8 cellular contexts compared by ENCODE assay signal in the genomic region with DNA sequence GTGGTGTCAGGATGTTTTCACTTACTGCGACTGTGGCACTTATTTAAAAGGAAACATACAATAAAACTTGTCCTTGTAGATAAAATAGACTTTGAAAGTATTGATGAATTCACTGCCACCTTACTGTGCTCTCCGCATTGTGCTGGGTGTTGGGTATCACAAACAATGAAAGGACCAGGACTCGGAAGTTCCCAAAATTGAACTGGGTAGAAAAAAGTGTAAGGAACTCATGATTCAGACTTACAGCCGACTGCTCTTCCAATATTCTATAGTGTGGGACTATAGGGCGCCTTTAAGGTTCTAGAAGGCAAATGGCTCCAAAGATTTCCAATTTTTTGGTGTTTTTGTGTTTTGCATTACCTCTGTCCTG. TPM values are rescaled to one million over a fixed set of nuclear protein-coding genes. Genes with fewer than 3 reads are reported as not detected.
DNase-seq lines count a peak whose midpoint lies in the region; ATAC-seq and TF ChIP-seq lines count a peak whose summit lies in the region.

No MANE protein-coding gene starts in this region.

- peaks cover 7% of the 10 kb centered on the region for H3K4me1 Mint-ChIP-seq in T-helper 2 cell treated with Interferon-gamma antibody and Interleukin-4, amounts not matched to agents 5 μg/mL and 100 μg/mL, for 36 hours (ENCODE audit: low read depth)
- peaks cover 9% of the 10 kb centered on the region for H3K4me1 Mint-ChIP-seq in activated naive CD8-positive, alpha-beta T cell (ENCODE audit: low read depth)

- no peak for TF ChIP-seq CTCF in kidney epithelial cell (IDR thresholded peaks at IDR 0.05; ENCODE audit: insufficient read depth, low read length, poor library complexity, severe bottlenecking)
- no peak for TF ChIP-seq CTCF in testis (IDR thresholded peaks at IDR 0.05)

- 20 to 26% methylated on average over 5 of the region's 5 CpGs for WGBS in testis, 2 donors

- H3K4me3 Mint-ChIP-seq in T-helper 2 cell treated with Interferon-gamma antibody and Interleukin-4, amounts not matched to agents 5 μg/mL and 100 μg/mL, for 36 hours: peak overlapping the region; percentile 63
- peak overlapping the region; percentile 83 for H3K4me3 Mint-ChIP-seq in activated naive CD8-positive, alpha-beta T cell

- H3K27ac ChIP-seq in testis: peak overlapping the region; percentile 74 to 81

- no peak for TF ChIP-seq POLR2A in testis (IDR thresholded peaks at IDR 0.05)

- intact Hi-C loops in testis (cut with DNase I; ENCODE audit: low total_unique reads): no loop called here

- H3K4me3 ChIP-seq in kidney epithelial cell (ENCODE audit: low read depth, low read length) (peak overlapping the region; percentile 52), testis (peak overlapping the region; percentile 48 to 71)

- ATAC-seq in HG02623 (IDR thresholded peaks at IDR 0.05; ENCODE audit: unreplicated experiment): no peak

- DNase-seq in T-helper 2 cell treated with Interferon-gamma antibody and Interleukin-4, amounts not matched to agents 5 μg/mL and 100 μg/mL, for 36 hours (ENCODE audit: low spot score): no peak
- DNase-seq in T-helper 2 cell (no peak), kidney epithelial cell (ENCODE audit: low read depth) (no peak), testis (no peak), NCI-H510A (lab: John Stamatoyannopoulos, UW) (no peak), germinal center (ENCODE audit: low spot score) (no peak)

- no peaks in the 10 kb centered on the region for H3K9me3 Mint-ChIP-seq in T-helper 2 cell treated with Interferon-gamma antibody and Interleukin-4, amounts not matched to agents 5 μg/mL and 100 μg/mL, for 36 hours
- H3K9me3 Mint-ChIP-seq in activated naive CD8-positive, alpha-beta T cell (ENCODE audit: low read depth): no peaks in the 10 kb centered on the region

- no peaks in the 10 kb centered on the region for H3K36me3 Mint-ChIP-seq in T-helper 2 cell treated with Interferon-gamma antibody and Interleukin-4, amounts not matched to agents 5 μg/mL and 100 μg/mL, for 36 hours (ENCODE audit: low read depth)
- no peaks in the 10 kb centered on the region for H3K36me3 Mint-ChIP-seq in activated naive CD8-positive, alpha-beta T cell

- H3K27ac Mint-ChIP-seq in T-helper 2 cell treated with Interferon-gamma antibody and Interleukin-4, amounts not matched to agents 5 μg/mL and 100 μg/mL, for 36 hours: no peak overlapping the region
- H3K27ac Mint-ChIP-seq in activated naive CD8-positive, alpha-beta T cell: no peak overlapping the region

- H3K9me3 ChIP-seq in testis: no peaks in the 10 kb centered on the region

- H3K4me1 ChIP-seq in testis: no peaks in the 10 kb centered on the region

- no peaks in the 10 kb centered on the region for H3K36me3 ChIP-seq in kidney epithelial cell (ENCODE audit: control insufficient read depth, insufficient read depth, low read length)
- H3K36me3 ChIP-seq in testis (ENCODE audit: low read depth, missing control alignments): no peaks in the 10 kb centered on the region

- H3K27me3 Mint-ChIP-seq in T-helper 2 cell treated with Interferon-gamma antibody and Interleukin-4, amounts not matched to agents 5 μg/mL and 100 μg/mL, for 36 hours (ENCODE audit: low read depth): peaks cover 25% of the 10 kb centered on the region
- H3K27me3 Mint-ChIP-seq in activated naive CD8-positive, alpha-beta T cell: peaks cover 19% of the 10 kb centered on the region

- no peaks in the 10 kb centered on the region for H3K27me3 ChIP-seq in kidney epithelial cell (ENCODE audit: control insufficient read depth, insufficient read depth, low read length)
- no peaks in the 10 kb centered on the region for H3K27me3 ChIP-seq in testis

RNA-seq across cellular contexts. Expression of a gene that starts 32.0 kb away (rescaled TPM):
- total RNA-seq in kidney epithelial cell: 16.3 and 17.3 TPM in 2 replicates
- total RNA-seq in testis: 100 to 1,000 TPM; 122 to 130 TPM
- 51.6 TPM for polyA plus RNA-seq in testis (ENCODE audit: insufficient read depth, low read depth, low replicate concordance)
